ENCODE assay signal across 10 cellular contexts in the genomic region with DNA sequence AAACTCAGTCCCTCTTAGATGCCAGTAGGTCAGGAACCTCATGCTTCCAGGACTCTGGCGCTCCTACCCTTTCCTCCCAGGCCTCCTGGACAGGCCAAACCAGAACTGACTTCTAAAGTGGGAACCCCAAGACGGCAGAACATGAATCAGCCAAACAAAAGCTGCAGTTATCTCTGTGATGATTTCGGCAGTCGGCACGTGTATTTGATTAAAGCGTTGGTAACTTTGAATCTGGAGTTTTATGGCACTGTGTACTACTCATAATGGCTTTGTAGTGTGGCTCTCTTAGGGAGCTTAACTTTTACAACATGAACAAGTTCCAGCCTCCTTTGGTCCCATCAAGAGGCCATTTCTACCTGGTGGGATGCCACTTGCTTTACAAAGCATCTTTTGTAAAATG. TPM values are rescaled to one million over a fixed set of nuclear protein-coding genes. Genes with fewer than 3 reads are reported as not detected.
DNase-seq lines count a peak whose midpoint lies in the region; ATAC-seq and TF ChIP-seq lines count a peak whose summit lies in the region.
"Had no signal": no experiment of that assay in that cellular context is flagged by ENCODE, and none has a peak within 500 bp of the region (broad histone marks: within the 10 kb centered on the region; RNA-seq: fewer than 3 reads in every experiment).

No MANE protein-coding gene starts in this region.

- DNase-seq in right atrium auricular region (ENCODE audit: low spot score) (no peak), Right ventricle myocardium superior (no peak), fibroblast of gingiva (ENCODE audit: low read depth) (peak; percentile 46), osteocyte (ENCODE audit: extremely low spot score, unreplicated experiment) (no peak), amniotic stem cell (lab: John Stamatoyannopoulos, UW) (no peak), kidney glomerular epithelial cell (lab: John Stamatoyannopoulos, UW) (no peak), LoVo (ENCODE audit: low spot score) (no peak), OCI-M1 (lab: John Stamatoyannopoulos, UW) (no peak)
- DNase-seq: brain microvascular endothelial cell, NCI-H526 had no signal

- peak overlapping the region; percentile 99 for H3K27ac Mint-ChIP-seq in osteocyte (ENCODE audit: unreplicated experiment)

- no peak overlapping the region for H3K4me3 ChIP-seq in right atrium auricular region

- no peaks in the 10 kb centered on the region for H3K9me3 ChIP-seq in right atrium auricular region

- intact Hi-C loops in Right ventricle myocardium superior (cut with DNase I), result loop anchor here (5.0 kb wide), 1 partner anchor 46 kb away; no protein-coding TSS in a partner anchor

- H3K4me3 Mint-ChIP-seq in osteocyte (ENCODE audit: unreplicated experiment), result no peak overlapping the region

- peaks cover 96% of the 10 kb centered on the region for H3K4me1 Mint-ChIP-seq in osteocyte (ENCODE audit: unreplicated experiment)

- no peaks in the 10 kb centered on the region for H3K9me3 Mint-ChIP-seq in osteocyte (ENCODE audit: unreplicated experiment)

- peaks cover 15% of the 10 kb centered on the region for H3K36me3 Mint-ChIP-seq in osteocyte (ENCODE audit: unreplicated experiment)

- no peaks in the 10 kb centered on the region for H3K27me3 Mint-ChIP-seq in osteocyte (ENCODE audit: unreplicated experiment)

- H3K36me3 ChIP-seq in right atrium auricular region, result peaks cover 19% of the 10 kb centered on the region

- no peak for TF ChIP-seq CTCF in right atrium auricular region (IDR thresholded peaks at IDR 0.05)
- TF ChIP-seq CTCF in osteocyte (IDR thresholded peaks at IDR 0.05), result no peak

- no peak for ATAC-seq in Right ventricle myocardium superior (ENCODE audit: poor library complexity)

- H3K27me3 ChIP-seq in right atrium auricular region, result no peaks in the 10 kb centered on the region
- H3K27me3 ChIP-seq: brain microvascular endothelial cell had no signal

- H3K27ac ChIP-seq in right atrium auricular region, result peak overlapping the region; percentile 97 to 98
- H3K27ac ChIP-seq: brain microvascular endothelial cell had no signal

- H3K4me1 ChIP-seq in right atrium auricular region, result peaks cover 0 to 100% of the 10 kb centered on the region in 2 donors

RNA-seq across cellular contexts. Expression of a gene that starts 13.7 kb away (rescaled TPM):
- total RNA-seq in right atrium auricular region, result 100 to 1,000 TPM; 115 to 180 TPM
- 125 TPM for total RNA-seq in Right ventricle myocardium superior
- 525 and 560 TPM in 2 replicates for total RNA-seq in osteocyte

RNA-seq across cellular contexts. Expression of a gene that starts 42.2 kb away (rescaled TPM):
- 100 to 1,000 TPM; 716 to 786 TPM for total RNA-seq in right atrium auricular region
- 644 TPM for total RNA-seq in Right ventricle myocardium superior
- 258 and 262 TPM in 2 replicates for total RNA-seq in osteocyte

RNA-seq across cellular contexts. Expression of a gene that starts 43.4 kb away (rescaled TPM):
- total RNA-seq in right atrium auricular region (1 to 10 TPM in 1 of 2 donors, under 1 TPM in 1; 0.83 to 4.2 TPM), Right ventricle myocardium superior (1.3 TPM), osteocyte (2.1 and 3.1 TPM in 2 replicates)
